1 cellular context compared by ENCODE assay signal in genomic region chr1:61116421-61116820, GRCh38.
TF ChIP-seq lines count a peak whose summit lies in the region.

No MANE protein-coding gene starts in this region.

TF ChIP-seq in K562, 482 proteins besides CTCF, POLR2A, EP300 and RAD21 (continued from another document):
- TF ChIP-seq PBX2 (CRISPR knock-in tag; IDR thresholded peaks at IDR 0.05; ENCODE audit: low read depth) (no peak), PBX2 (tag; conservative IDR thresholded peaks at IDR 0.05; ENCODE audit: low read depth) (0 out of 2 replicates have a peak, but pooled peaks have one; percentile 31), C11orf30 (IDR thresholded peaks at IDR 0.05; ENCODE audit: low read depth) (peak; percentile 13; the same call in 1 of the 2 replicates), KAT8 (IDR thresholded peaks at IDR 0.05; ENCODE audit: low read depth) (no peak), PURB (CRISPR knock-in tag; IDR thresholded peaks at IDR 0.05; ENCODE audit: low read depth) (no peak), UBTF (IDR thresholded peaks at IDR 0.05; ENCODE audit: borderline replicate concordance in 1 of 2, low read depth in 2 of 2, low read length in 2 of 2) (no peak)
